Comparison of ENCODE assay signal across 1 cellular context in the genomic region with DNA sequence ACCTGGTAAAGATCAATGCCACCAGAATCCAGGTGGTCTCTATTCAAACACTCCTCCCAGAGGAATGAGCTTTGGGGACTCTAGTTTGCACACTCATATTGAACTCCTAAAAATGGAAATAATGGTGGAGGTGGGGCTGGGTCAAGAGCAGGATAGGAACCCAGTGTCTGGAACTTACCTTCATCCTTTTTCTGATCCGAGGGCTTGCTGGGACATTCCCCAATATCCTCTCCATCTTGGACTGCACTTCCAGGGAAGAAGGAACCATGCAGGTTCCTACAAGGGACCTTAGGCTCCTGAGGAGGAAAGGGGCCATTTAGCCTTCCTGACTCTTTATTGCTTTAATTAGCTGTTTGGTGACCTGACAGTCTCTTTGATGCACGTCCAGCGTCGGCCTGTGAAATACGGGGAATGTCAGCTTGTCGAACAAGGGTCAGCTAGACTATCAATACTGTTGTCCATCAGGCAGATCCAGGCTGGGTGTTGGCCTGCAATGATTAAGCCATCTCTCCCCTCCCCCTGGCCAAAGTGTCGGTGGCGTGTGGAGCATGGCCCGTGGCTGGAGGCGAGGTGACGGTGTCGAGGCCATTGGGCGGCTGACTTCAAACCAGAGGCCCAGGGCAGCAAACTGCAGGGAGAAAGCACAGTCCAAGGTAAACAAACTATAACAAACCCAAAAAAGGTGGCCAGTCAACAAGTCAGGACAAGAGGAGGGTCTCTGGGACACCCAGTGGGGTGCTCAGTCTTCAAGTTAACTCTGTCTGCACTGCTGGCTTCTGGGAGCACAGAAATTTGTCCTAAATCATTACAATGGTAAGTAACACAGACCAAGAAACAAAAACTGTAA.
TF ChIP-seq lines count a peak whose summit lies in the region.

No MANE protein-coding gene starts in this region.

TF ChIP-seq in IMR-90, 13 proteins besides CTCF, POLR2A, EP300 and RAD21 (continued from another document):
- TF ChIP-seq, protein P1, sequence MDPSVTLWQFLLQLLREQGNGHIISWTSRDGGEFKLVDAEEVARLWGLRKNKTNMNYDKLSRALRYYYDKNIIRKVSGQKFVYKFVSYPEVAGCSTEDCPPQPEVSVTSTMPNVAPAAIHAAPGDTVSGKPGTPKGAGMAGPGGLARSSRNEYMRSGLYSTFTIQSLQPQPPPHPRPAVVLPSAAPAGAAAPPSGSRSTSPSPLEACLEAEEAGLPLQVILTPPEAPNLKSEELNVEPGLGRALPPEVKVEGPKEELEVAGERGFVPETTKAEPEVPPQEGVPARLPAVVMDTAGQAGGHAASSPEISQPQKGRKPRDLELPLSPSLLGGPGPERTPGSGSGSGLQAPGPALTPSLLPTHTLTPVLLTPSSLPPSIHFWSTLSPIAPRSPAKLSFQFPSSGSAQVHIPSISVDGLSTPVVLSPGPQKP (IDR thresholded peaks at IDR 0.05; ENCODE audit: borderline replicate concordance, low read depth, low read length) = no peak
- TF ChIP-seq MAFK (IDR thresholded peaks at IDR 0.05; ENCODE audit: low read depth, low read length) (no peak), FOS (IDR thresholded peaks at IDR 0.05; ENCODE audit: low read depth, low read length) (no peak), RCOR1 (IDR thresholded peaks at IDR 0.05; ENCODE audit: insufficient replicate concordance, low read length) (no peak), NFE2L2 (IDR thresholded peaks at IDR 0.05; ENCODE audit: low read depth, low read length) (no peak), BHLHE40 (IDR thresholded peaks at IDR 0.05; ENCODE audit: low read depth, low read length) (no peak), CEBPB (IDR thresholded peaks at IDR 0.05; ENCODE audit: low read depth, low read length) (no peak), MXI1 (IDR thresholded peaks at IDR 0.05; ENCODE audit: borderline replicate concordance, low read depth, low read length) (no peak), SMC3 (IDR thresholded peaks at IDR 0.05; ENCODE audit: low read depth, low read length) (no peak)
- TF ChIP-seq, protein P2, sequence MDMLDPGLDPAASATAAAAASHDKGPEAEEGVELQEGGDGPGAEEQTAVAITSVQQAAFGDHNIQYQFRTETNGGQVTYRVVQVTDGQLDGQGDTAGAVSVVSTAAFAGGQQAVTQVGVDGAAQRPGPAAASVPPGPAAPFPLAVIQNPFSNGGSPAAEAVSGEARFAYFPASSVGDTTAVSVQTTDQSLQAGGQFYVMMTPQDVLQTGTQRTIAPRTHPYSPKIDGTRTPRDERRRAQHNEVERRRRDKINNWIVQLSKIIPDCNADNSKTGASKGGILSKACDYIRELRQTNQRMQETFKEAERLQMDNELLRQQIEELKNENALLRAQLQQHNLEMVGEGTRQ (IDR thresholded peaks at IDR 0.05; ENCODE audit: low read depth, low read length) = no peak
